Comparison of ENCODE assay signal across 1 cellular context in genomic region chr5:138178516-138179276, GRCh38.
A peak's percentile ranks its signal among the peaks of the same experiment; 100 is the strongest.
TF ChIP-seq lines count a peak whose summit lies in the region.

Gene BRD8, minus strand, starts transcription at chr5:138178630. Its CDS starts 16 bp downstream, at chr5:138178614.
Gene KIF20A, plus strand, starts transcription at chr5:138179112. Its CDS starts 569 bp downstream, at chr5:138179681.

TF ChIP-seq in HepG2, 621 proteins besides CTCF, POLR2A, EP300 and RAD21 (continued from another document):
- TF ChIP-seq ATAD3A (CRISPR knock-in tag; IDR thresholded peaks at IDR 0.05) (no peak), TOE1 (CRISPR knock-in tag; IDR thresholded peaks at IDR 0.05) (peak; percentile 78; the same call in 1 of the 2 replicates), GMEB1 (CRISPR knock-in tag; IDR thresholded peaks at IDR 0.05; ENCODE audit: borderline replicate concordance) (peak; percentile 59; the same call in 1 of the 2 replicates), ZNF83 (CRISPR knock-in tag; IDR thresholded peaks at IDR 0.05; ENCODE audit: borderline replicate concordance) (no peak), KLF13 (CRISPR knock-in tag; IDR thresholded peaks at IDR 0.05) (no peak), TMF1 (CRISPR knock-in tag; IDR thresholded peaks at IDR 0.05; ENCODE audit: low read depth) (no peak), DMTF1 (CRISPR knock-in tag; IDR thresholded peaks at IDR 0.05) (no peak), CREM (IDR thresholded peaks at IDR 0.05) (peak; percentile 91), CREM (CRISPR knock-in tag; IDR thresholded peaks at IDR 0.05) (no peak), MAX (IDR thresholded peaks at IDR 0.05) (peak; percentile 97), CBX5 (CRISPR knock-in tag; IDR thresholded peaks at IDR 0.05; ENCODE audit: borderline replicate concordance) (0 out of 2 replicates have a peak, but pooled peaks have one; percentile 5), HOXA9 (CRISPR knock-in tag; IDR thresholded peaks at IDR 0.05; ENCODE audit: borderline replicate concordance) (no peak), SIX1 (CRISPR knock-in tag; IDR thresholded peaks at IDR 0.05; ENCODE audit: borderline replicate concordance) (no peak), ZNF335 (CRISPR knock-in tag; IDR thresholded peaks at IDR 0.05) (no peak), ZNF580 (CRISPR knock-in tag; IDR thresholded peaks at IDR 0.05; ENCODE audit: borderline replicate concordance, low read depth) (no peak), SNAPC2 (CRISPR knock-in tag; IDR thresholded peaks at IDR 0.05) (peak; percentile 59), HNRNPL (IDR thresholded peaks at IDR 0.05; ENCODE audit: low read depth, low read length) (no peak), ZMYM2 (CRISPR knock-in tag; IDR thresholded peaks at IDR 0.05) (no peak), ATF4 (CRISPR knock-in tag; IDR thresholded peaks at IDR 0.05) (no peak), ZNF614 (CRISPR knock-in tag; IDR thresholded peaks at IDR 0.05; ENCODE audit: borderline replicate concordance) (peak; percentile 17), CEBPB (IDR thresholded peaks at IDR 0.05; ENCODE audit: borderline replicate concordance, low read depth, low read length) (no peak), MYNN (CRISPR knock-in tag; IDR thresholded peaks at IDR 0.05; ENCODE audit: low read depth) (0 out of 2 replicates have a peak, but pooled peaks have one; percentile 10), SMARCC2 (IDR thresholded peaks at IDR 0.05) (no peak), MTA3 (CRISPR knock-in tag; IDR thresholded peaks at IDR 0.05) (no peak), RARA (CRISPR knock-in tag; IDR thresholded peaks at IDR 0.05) (no peak), KAT2B (IDR thresholded peaks at IDR 0.05; ENCODE audit: borderline replicate concordance, low read depth, low read length) (no peak), ZNF251 (CRISPR knock-in tag; IDR thresholded peaks at IDR 0.05) (no peak), PHF20 (CRISPR knock-in tag; IDR thresholded peaks at IDR 0.05) (peak; percentile 75), NR2F2 (IDR thresholded peaks at IDR 0.05; ENCODE audit: borderline replicate concordance, low read depth) (0 out of 2 replicates have a peak, but pooled peaks have one; percentile 30), ZNF773 (CRISPR knock-in tag; IDR thresholded peaks at IDR 0.05; ENCODE audit: borderline replicate concordance) (peak; percentile 19; the same call in 1 of the 2 replicates), HES4 (CRISPR knock-in tag; IDR thresholded peaks at IDR 0.05; ENCODE audit: borderline replicate concordance) (0 out of 2 replicates have a peak, but pooled peaks have one; percentile 14), AGO2 (optimal IDR thresholded peaks at IDR 0.05; ENCODE audit: low read depth, low read length) (no peak), MTA1 (CRISPR knock-in tag; IDR thresholded peaks at IDR 0.05; ENCODE audit: borderline replicate concordance) (no peak), ZNF280B (CRISPR knock-in tag; IDR thresholded peaks at IDR 0.05; ENCODE audit: borderline replicate concordance) (0 out of 2 replicates have a peak, but pooled peaks have one; percentile 28), IRF2 (CRISPR knock-in tag; IDR thresholded peaks at IDR 0.05) (no peak), TEAD3 (CRISPR knock-in tag; optimal IDR thresholded peaks at IDR 0.05; ENCODE audit: borderline replicate concordance) (peak; percentile 91), ETV5 (CRISPR knock-in tag; IDR thresholded peaks at IDR 0.05; ENCODE audit: borderline replicate concordance) (no peak), RNF2 (conservative IDR thresholded peaks at IDR 0.05; ENCODE audit: low read depth) (no peak), ZHX1 (CRISPR knock-in tag; IDR thresholded peaks at IDR 0.05; ENCODE audit: low read depth) (no peak), ATF1 (CRISPR knock-in tag; IDR thresholded peaks at IDR 0.05) (peak; percentile 87), CHD2 (IDR thresholded peaks at IDR 0.05; ENCODE audit: low read depth, low read length) (no peak), ZNF615 (CRISPR knock-in tag; IDR thresholded peaks at IDR 0.05; ENCODE audit: borderline replicate concordance) (peak; percentile 97; the same call in 1 of the 2 replicates), ZNF781 (CRISPR knock-in tag; IDR thresholded peaks at IDR 0.05; ENCODE audit: borderline replicate concordance, not compliant biosample characterization) (peak; percentile 73), KDM5A (IDR thresholded peaks at IDR 0.05; ENCODE audit: borderline replicate concordance, low read length) (peak; percentile 87), NFIC (IDR thresholded peaks at IDR 0.05; ENCODE audit: low read length) (0 out of 2 replicates have a peak, but pooled peaks have one; percentile 46), THRA (CRISPR knock-in tag; IDR thresholded peaks at IDR 0.05; ENCODE audit: borderline replicate concordance) (peak; percentile 46), KMT2B (CRISPR knock-in tag; IDR thresholded peaks at IDR 0.05) (peak; percentile 64; the same call in 1 of the 2 replicates), FOSL2 (CRISPR knock-in tag; IDR thresholded peaks at IDR 0.05) (peak; percentile 32; the same call in 1 of the 2 replicates), PBX3 (CRISPR knock-in tag; IDR thresholded peaks at IDR 0.05; ENCODE audit: borderline replicate concordance) (no peak), SP1 (IDR thresholded peaks at IDR 0.05) (no peak), SP1 (CRISPR knock-in tag; IDR thresholded peaks at IDR 0.05) (peak; percentile 82), REPIN1 (CRISPR knock-in tag; IDR thresholded peaks at IDR 0.05; ENCODE audit: borderline replicate concordance, low read depth) (no peak; the same call in 1 of the 2 replicates), BATF2 (CRISPR knock-in tag; IDR thresholded peaks at IDR 0.05) (no peak), GABPA (IDR thresholded peaks at IDR 0.05; ENCODE audit: low read depth, low read length) (peak; percentile 44), GABPA (CRISPR knock-in tag; IDR thresholded peaks at IDR 0.05; ENCODE audit: low read depth) (peak; percentile 92), ZNF235 (CRISPR knock-in tag; IDR thresholded peaks at IDR 0.05; ENCODE audit: borderline replicate concordance) (no peak), ZBTB43 (CRISPR knock-in tag; conservative IDR thresholded peaks at IDR 0.05) (no peak), FLYWCH1 (CRISPR knock-in tag; IDR thresholded peaks at IDR 0.05) (peak; percentile 83; the same call in 1 of the 2 replicates), ZFP36L1 (CRISPR knock-in tag; IDR thresholded peaks at IDR 0.05) (0 out of 2 replicates have a peak, but pooled peaks have one; percentile 24)
